ENCODE assay signal across 26 cellular contexts in genomic region chr4:93825551-93826216, GRCh38. TPM values are rescaled to one million over a fixed set of nuclear protein-coding genes. Genes with fewer than 3 reads are reported as not detected.
"Had no signal": no experiment of that assay in that cellular context is flagged by ENCODE, and none has a peak within 500 bp of the region (broad histone marks: within the 10 kb centered on the region; RNA-seq: fewer than 3 reads in every experiment).

No MANE protein-coding gene starts in this region.

- DNase-seq: cerebellar nuclear complex; kidney; left colon; left ventricle myocardium superior; mucosa of descending colon; naive thymus-derived CD8-positive, alpha-beta T cell; spleen; stimulated activated CD4-positive, alpha-beta T cell treated with anti-CD3 and anti-CD28 coated beads, Interleukin-2, amount 100 ng/mL, for 24 hours; stimulated activated CD4-positive, alpha-beta T cell treated with anti-CD3 and anti-CD28 coated beads, Interleukin-4, amount 100 ng/mL, for 4 hours; stimulated activated naive B cell treated with anti-CD40 and anti-IgM and Interleukin-4, amounts not matched to agents 10 μg/mL and 1 μg/mL and 100 μg/mL, for 72 hours; stimulated activated naive CD8-positive, alpha-beta T cell treated with anti-CD3 and anti-CD28 coated beads, Interleukin-15, amount 100 ng/mL, for 72 hours; testis had no signal

- FAIRE-seq: colon, endothelial cell of umbilical vein, kidney had no signal

- H3K9me3 ChIP-seq: esophagus muscularis mucosa, mucosa of descending colon, neutrophil, spleen, testis, tibial nerve had no signal

- H3K36me3 ChIP-seq: esophagus muscularis mucosa, neutrophil, spleen, tibial nerve had no signal

- H3K4me3 ChIP-seq: esophagus muscularis mucosa, lung, mucosa of descending colon, spleen, testis, tibial nerve had no signal

- H3K27ac ChIP-seq: esophagus muscularis mucosa, neutrophil, spleen, testis, tibial nerve had no signal

- ATAC-seq: left colon; left ventricle myocardium superior; mucosa of descending colon; naive thymus-derived CD8-positive, alpha-beta T cell; sciatic nerve; stimulated activated naive B cell treated with anti-CD40 and anti-IgM and Interleukin-4, amounts not matched to agents 10 μg/mL and 1 μg/mL and 100 μg/mL, for 72 hours; stimulated activated naive CD8-positive, alpha-beta T cell treated with anti-CD3 and anti-CD28 coated beads, Interleukin-15, amount 100 ng/mL, for 72 hours had no signal

- H3K27me3 ChIP-seq: testis had no signal

RNA-seq across cellular contexts. Expression of gene ATOH1, which starts 2.9 kb away (rescaled TPM):
- total RNA-seq: endothelial cell of umbilical vein; esophagus muscularis mucosa; fibroblast of villous mesenchyme; kidney; lung; mesenteric fat pad; naive thymus-derived CD8-positive, alpha-beta T cell; osteoblast; pulmonary artery endothelial cell; sciatic nerve; skeletal muscle tissue; spleen; subcutaneous adipose tissue; testis; tibial nerve; ureter had no signal
- polyA plus RNA-seq: endothelial cell of umbilical vein; lung; naive thymus-derived CD8-positive, alpha-beta T cell; spleen had no signal
